In genomic region chr2:56656826-56657225, GRCh38 we compare ENCODE assay signal across 34 cellular contexts.
"Had no signal": no experiment of that assay in that cellular context is flagged by ENCODE, and none has a peak within 500 bp of the region (broad histone marks: within the 10 kb centered on the region; RNA-seq: fewer than 3 reads in every experiment).

No MANE protein-coding gene starts in this region.

- DNase-seq: activated B cell treated with CpG ODN at 0.5 μM for 24 hours; activated CD4-positive, alpha-beta memory T cell treated with anti-CD3 and anti-CD28 coated beads for 36 hours; activated CD4-positive, alpha-beta T cell treated with anti-CD3 and anti-CD28 coated beads for 4 hours; activated CD4-positive, alpha-beta T cell treated with anti-CD3 and anti-CD28 coated beads, Interleukin-2, amount 50 U/mL, for 1 hour; activated CD4-positive, CD25-positive, alpha-beta regulatory T cell treated with anti-CD3 and anti-CD28 coated beads, Interleukin-2, amount 50 U/mL, for 72 hours; activated CD8-positive, alpha-beta memory T cell treated with anti-CD3 and anti-CD28 coated beads, Interleukin-2, amount 50 U/mL, for 4 hours; activated gamma-delta T cell treated with Interleukin-2 at 50 U/mL for 16 hours; activated naive CD4-positive, alpha-beta T cell treated with anti-CD3 and anti-CD28 coated beads for 36 hours; activated T-cell treated with anti-CD3 and anti-CD28 coated beads for 4 hours; activated T-cell treated with anti-CD3 and anti-CD28 coated beads, Interleukin-2, amount 50 U/mL, for 4 hours; anterior cingulate cortex; central memory CD4-positive, alpha-beta T cell; MG63; NCI-H1048; NCI-H1105 treated with DMSO at 0.1 percent for 48 hours; NCI-H1436; NCI-H1694; NCI-H2029; NCI-H2107; NCI-H2171; NCI-H510A treated with DMSO at 0.1 percent for 48 hours; NCI-H69; Peyer's patch; Right ventricle myocardium superior; RPMI8226; SW 1271; T-helper 1 cell; T-helper 2 cell; T-helper 9 cell had no signal

- H3K9ac ChIP-seq: KMS-11 had no signal

- H3K27ac ChIP-seq: KMS-11, Peyer's patch, VCaP had no signal

- H3K4me3 Mint-ChIP-seq: activated B cell treated with CpG ODN at 0.5 μM for 24 hours; activated CD4-positive, alpha-beta memory T cell treated with anti-CD3 and anti-CD28 coated beads for 36 hours; activated naive CD4-positive, alpha-beta T cell treated with anti-CD3 and anti-CD28 coated beads for 36 hours; activated T-cell treated with anti-CD3 and anti-CD28 coated beads, Interleukin-2, amount 50 U/mL, for 4 hours; activated T-helper 1 cell treated with anti-CD3 and anti-CD28 coated beads, Interleukin-12 subunit alpha, Interleukin-12 subunit beta, Interleukin-2, Interleukin-4 antibody, amounts not matched to agents 30 ng/mL and 10 ng/mL and 1 ng/mL, durations not matched to agents 14 hours and 24 hours and 36 hours; brain had no signal

- H3K4me1 ChIP-seq: Peyer's patch had no signal

- H3K27me3 Mint-ChIP-seq: activated B cell treated with CpG ODN at 0.5 μM for 24 hours; activated CD4-positive, alpha-beta memory T cell treated with anti-CD3 and anti-CD28 coated beads for 36 hours; brain had no signal

- H3K4me1 Mint-ChIP-seq: activated B cell treated with CpG ODN at 0.5 μM for 24 hours, brain had no signal

- H3K36me3 Mint-ChIP-seq: activated CD4-positive, alpha-beta memory T cell treated with anti-CD3 and anti-CD28 coated beads for 36 hours; activated naive CD4-positive, alpha-beta T cell treated with anti-CD3 and anti-CD28 coated beads, Interleukin-2, amount 50 U/mL, for 72 hours; brain had no signal

- H3K9me3 ChIP-seq: MG63, Peyer's patch had no signal

- H3K4me2 ChIP-seq: KMS-11 had no signal

- H3K27me3 ChIP-seq: MG63, Peyer's patch had no signal

- ATAC-seq: activated naive CD4-positive, alpha-beta T cell treated with anti-CD3 and anti-CD28 coated beads, Interleukin-2, amount 50 U/mL, for 72 hours; activated T-cell treated with anti-CD3 and anti-CD28 coated beads, Interleukin-2, amount 50 U/mL, for 4 hours had no signal

- H3K4me3 ChIP-seq: MG63, Peyer's patch had no signal

- H3K36me3 ChIP-seq: MG63, Peyer's patch had no signal

- H3K27ac Mint-ChIP-seq: activated B cell treated with CpG ODN at 0.5 μM for 24 hours; activated CD4-positive, alpha-beta memory T cell treated with anti-CD3 and anti-CD28 coated beads for 36 hours; activated naive CD4-positive, alpha-beta T cell treated with anti-CD3 and anti-CD28 coated beads for 36 hours; activated naive CD4-positive, alpha-beta T cell treated with anti-CD3 and anti-CD28 coated beads, Interleukin-2, amount 50 U/mL, for 72 hours; activated T-helper 1 cell treated with anti-CD3 and anti-CD28 coated beads, Interleukin-12 subunit alpha, Interleukin-12 subunit beta, Interleukin-2, Interleukin-4 antibody, amounts not matched to agents 30 ng/mL and 10 ng/mL and 1 ng/mL, durations not matched to agents 14 hours and 24 hours and 36 hours; brain had no signal
